ENCODE assay signal across 1 cellular context in genomic region chr15:78872972-78873795, GRCh38.
A peak's percentile ranks its signal among the peaks of the same experiment; 100 is the strongest.
TF ChIP-seq lines count a peak whose summit lies in the region.

No MANE protein-coding gene starts in this region.

TF ChIP-seq in HepG2, 621 proteins besides CTCF, POLR2A, EP300 and RAD21 (continued from another document and continues in another):
- no peak for TF ChIP-seq DBP (CRISPR knock-in tag; IDR thresholded peaks at IDR 0.05; ENCODE audit: not compliant biosample characterization)
- no peak for TF ChIP-seq CSRNP2 (CRISPR knock-in tag; conservative IDR thresholded peaks at IDR 0.05; ENCODE audit: low read depth)
- 0 out of 2 replicates have a peak, but pooled peaks have one; percentile 15 for TF ChIP-seq ZNF329 (CRISPR knock-in tag; IDR thresholded peaks at IDR 0.05; ENCODE audit: low read depth)
- TF ChIP-seq IRF9 (CRISPR knock-in tag; IDR thresholded peaks at IDR 0.05; ENCODE audit: borderline replicate concordance), result no peak
- no peak for TF ChIP-seq GPN1 (CRISPR knock-in tag; IDR thresholded peaks at IDR 0.05; ENCODE audit: borderline replicate concordance)
- no peak for TF ChIP-seq ZNF713 (CRISPR knock-in tag; IDR thresholded peaks at IDR 0.05)
- TF ChIP-seq ZNF24 (IDR thresholded peaks at IDR 0.05), result no peak
- no peak for TF ChIP-seq MXD1 (CRISPR knock-in tag; IDR thresholded peaks at IDR 0.05)
- TF ChIP-seq MIER3 (CRISPR knock-in tag; IDR thresholded peaks at IDR 0.05; ENCODE audit: borderline replicate concordance), result 0 out of 2 replicates have a peak, but pooled peaks have one; percentile 44
- no peak for TF ChIP-seq ZNF275 (CRISPR knock-in tag; IDR thresholded peaks at IDR 0.05; ENCODE audit: borderline replicate concordance)
- peak; percentile 39; the same call in 1 of the 2 replicates for TF ChIP-seq KLF6 (CRISPR knock-in tag; IDR thresholded peaks at IDR 0.05)
- no peak for TF ChIP-seq JUND (CRISPR knock-in tag; IDR thresholded peaks at IDR 0.05)
- peak; percentile 69 for TF ChIP-seq ZGPAT (CRISPR knock-in tag; IDR thresholded peaks at IDR 0.05)
- TF ChIP-seq ZNF460 (CRISPR knock-in tag; IDR thresholded peaks at IDR 0.05; ENCODE audit: borderline replicate concordance), result no peak
- no peak for TF ChIP-seq STAG1 (CRISPR knock-in tag; IDR thresholded peaks at IDR 0.05)
- TF ChIP-seq ZMYM2 (CRISPR knock-in tag; IDR thresholded peaks at IDR 0.05), result no peak
- TF ChIP-seq ZNF777 (CRISPR knock-in tag; IDR thresholded peaks at IDR 0.05), result 0 out of 2 replicates have a peak, but pooled peaks have one; percentile 27
- TF ChIP-seq ZFP37 (CRISPR knock-in tag; IDR thresholded peaks at IDR 0.05; ENCODE audit: borderline replicate concordance), result no peak
- TF ChIP-seq HNF1B (CRISPR knock-in tag; IDR thresholded peaks at IDR 0.05), result no peak; the same call in 1 of the 2 replicates
- TF ChIP-seq ZNF773 (CRISPR knock-in tag; IDR thresholded peaks at IDR 0.05; ENCODE audit: borderline replicate concordance), result no peak
- peak; percentile 86 for TF ChIP-seq TEAD3 (CRISPR knock-in tag; optimal IDR thresholded peaks at IDR 0.05; ENCODE audit: borderline replicate concordance)
- TF ChIP-seq SNAI1 (CRISPR knock-in tag; IDR thresholded peaks at IDR 0.05; ENCODE audit: borderline replicate concordance), result no peak
- no peak for TF ChIP-seq EZH2 (conservative IDR thresholded peaks at IDR 0.05; ENCODE audit: low read depth, low read length)
- TF ChIP-seq POLR2AphosphoS2 (IDR thresholded peaks at IDR 0.05; ENCODE audit: low read depth, low read length), result no peak
- TF ChIP-seq ZNF646 (CRISPR knock-in tag; IDR thresholded peaks at IDR 0.05), result no peak
- no peak for TF ChIP-seq NCOA1 (CRISPR knock-in tag; IDR thresholded peaks at IDR 0.05)
- no peak for TF ChIP-seq CC2D1A (CRISPR knock-in tag; IDR thresholded peaks at IDR 0.05)
- TF ChIP-seq SP5 (CRISPR knock-in tag; IDR thresholded peaks at IDR 0.05; ENCODE audit: borderline replicate concordance, low read depth), result peak; percentile 12; the same call in 1 of the 2 replicates
- TF ChIP-seq PRDM4 (CRISPR knock-in tag; IDR thresholded peaks at IDR 0.05; ENCODE audit: borderline replicate concordance), result no peak
- peak; percentile 51 for TF ChIP-seq ZFY (CRISPR knock-in tag; IDR thresholded peaks at IDR 0.05)
- no peak for TF ChIP-seq ZNF34 (CRISPR knock-in tag; IDR thresholded peaks at IDR 0.05; ENCODE audit: borderline replicate concordance)
- no peak for TF ChIP-seq DNMT3B (CRISPR knock-in tag; conservative IDR thresholded peaks at IDR 0.05)
- no peak for TF ChIP-seq ZBTB44 (CRISPR knock-in tag; IDR thresholded peaks at IDR 0.05)
- no peak for TF ChIP-seq ARID2 (CRISPR knock-in tag; IDR thresholded peaks at IDR 0.05; ENCODE audit: borderline replicate concordance)
- TF ChIP-seq SKIL (CRISPR knock-in tag; IDR thresholded peaks at IDR 0.05; ENCODE audit: borderline replicate concordance), result 0 out of 2 replicates have a peak, but pooled peaks have one; percentile 23
